In genomic region chr9:137195525-137196220, GRCh38 we compare ENCODE assay signal across 12 cellular contexts. TPM values are rescaled to one million over a fixed set of nuclear protein-coding genes. Genes with fewer than 3 reads are reported as not detected.
DNase-seq lines count a peak whose midpoint lies in the region; ATAC-seq and TF ChIP-seq lines count a peak whose summit lies in the region.
"Had no signal": no experiment of that assay in that cellular context is flagged by ENCODE, and none has a peak within 500 bp of the region (broad histone marks: within the 10 kb centered on the region; RNA-seq: fewer than 3 reads in every experiment).

No MANE protein-coding gene starts in this region.

- H3K4me1 ChIP-seq in gastrocnemius medialis, result peaks cover 24 to 41% of the 10 kb centered on the region in 2 donors

- intact Hi-C loops in gastrocnemius medialis (cut with DNase I; ENCODE audit: low total_unique reads), result no loop called here

- in situ Hi-C loops in gastrocnemius medialis (cut with MboI; ENCODE audit: low sequenced_read_pairs in 4 of 4), result no loop called here

- no peak for TF ChIP-seq CTCF in VCaP (conservative IDR thresholded peaks at IDR 0.05)
- TF ChIP-seq CTCF in gastrocnemius medialis (IDR thresholded peaks at IDR 0.05 in 4 of 5, conservative IDR thresholded peaks at IDR 0.05 in 1 of 5), result no peak

- H3K4me3 ChIP-seq in gastrocnemius medialis, result no peak overlapping the region
- H3K4me3 ChIP-seq: breast epithelium, GM12878 had no signal

- H3K27ac ChIP-seq in VCaP (peak overlapping the region; percentile 97), gastrocnemius medialis (no peak overlapping the region)
- H3K27ac ChIP-seq: breast epithelium had no signal

- no peak for TF ChIP-seq POLR2A in gastrocnemius medialis (IDR thresholded peaks at IDR 0.05)

- peaks cover 0 to 12% of the 10 kb centered on the region in 2 donors for H3K36me3 ChIP-seq in gastrocnemius medialis
- H3K36me3 ChIP-seq: breast epithelium had no signal

- no peak for ATAC-seq in gastrocnemius medialis
- ATAC-seq: GM12878 had no signal

- DNase-seq in DMS153 (lab: John Stamatoyannopoulos, UW), result peak; percentile 99
- DNase-seq in NCI-H187 (lab: John Stamatoyannopoulos, UW), result peak; percentile 28 to 81
- peak; percentile 34 for DNase-seq in mucosa of gallbladder (ENCODE audit: low spot score)
- DNase-seq in stimulated activated CD4-positive, alpha-beta T cell treated with anti-CD3 and anti-CD28 coated beads, Interleukin-15, amount 100 ng/mL, for 24 hours, result no peak
- no peak for DNase-seq in cortex of kidney (lab: John Stamatoyannopoulos, UW)
- DNase-seq in gastrocnemius medialis, result no peak
- no peak for DNase-seq in activated effector memory CD4-positive, alpha-beta T cell treated with anti-CD3 and anti-CD28 coated beads, Interleukin-2, amount 50 U/mL, for 16 hours
- DNase-seq: CD4-positive, alpha-beta memory T cell; NCI-H2227 treated with DMSO at 0.1 percent for 48 hours had no signal

- no peaks in the 10 kb centered on the region for H3K9me3 ChIP-seq in gastrocnemius medialis
- H3K9me3 ChIP-seq: breast epithelium had no signal

- H3K27me3 ChIP-seq in gastrocnemius medialis, result no peaks in the 10 kb centered on the region
- H3K27me3 ChIP-seq: breast epithelium had no signal

RNA-seq across cellular contexts. Expression of gene TPRN, which starts 4.9 kb away (rescaled TPM):
- total RNA-seq in mucosa of gallbladder (74.4 TPM), gastrocnemius medialis (10 to 100 TPM in 1 of 4 donors, 1 to 10 TPM in 3; 3.4 to 10.2 (median 6.3) TPM)

RNA-seq across cellular contexts. Expression of gene SSNA1, which starts 7.2 kb away (rescaled TPM):
- 65.7 TPM for total RNA-seq in mucosa of gallbladder
- 100 to 1,000 TPM in 2 of 4 donors, 10 to 100 TPM in 2; 73.3 to 164 (median 94.4) TPM for total RNA-seq in gastrocnemius medialis

RNA-seq across cellular contexts. Expression of gene ANAPC2, which starts 7.3 kb away (rescaled TPM):
- total RNA-seq in mucosa of gallbladder, result 64.6 TPM
- 10 to 100 TPM; 10.2 to 12.4 (median 10.8) TPM for total RNA-seq in gastrocnemius medialis

RNA-seq across cellular contexts. Expression of gene TMEM203, which starts 9.8 kb away (rescaled TPM):
- 37.6 TPM for total RNA-seq in mucosa of gallbladder
- total RNA-seq in gastrocnemius medialis, result 10 to 100 TPM; 24.7 to 45.9 (median 32.0) TPM

RNA-seq across cellular contexts. Expression of gene NDOR1, which starts 9.8 kb away (rescaled TPM):
- 29.5 TPM for total RNA-seq in mucosa of gallbladder
- total RNA-seq in gastrocnemius medialis, result 1 to 10 TPM; 2.4 to 5.0 (median 4.1) TPM

Comparison
In these comparisons a context has a peak if more than half of its experiments do, and no peak if none do; other contexts are left out.
1. DNase-seq: peak in DMS153 (single experiment), NCI-H187 (2 of 2) and mucosa of gallbladder (single experiment); none in stimulated activated CD4-positive, alpha-beta T cell treated with anti-CD3 and anti-CD28 coated beads, Interleukin-15, amount 100 ng/mL, for 24 hours (single experiment), cortex of kidney (single experiment), gastrocnemius medialis (0 of 2) and activated effector memory CD4-positive, alpha-beta T cell treated with anti-CD3 and anti-CD28 coated beads, Interleukin-2, amount 50 U/mL, for 16 hours (single experiment).